12 cellular contexts compared by ENCODE assay signal in the genomic region with DNA sequence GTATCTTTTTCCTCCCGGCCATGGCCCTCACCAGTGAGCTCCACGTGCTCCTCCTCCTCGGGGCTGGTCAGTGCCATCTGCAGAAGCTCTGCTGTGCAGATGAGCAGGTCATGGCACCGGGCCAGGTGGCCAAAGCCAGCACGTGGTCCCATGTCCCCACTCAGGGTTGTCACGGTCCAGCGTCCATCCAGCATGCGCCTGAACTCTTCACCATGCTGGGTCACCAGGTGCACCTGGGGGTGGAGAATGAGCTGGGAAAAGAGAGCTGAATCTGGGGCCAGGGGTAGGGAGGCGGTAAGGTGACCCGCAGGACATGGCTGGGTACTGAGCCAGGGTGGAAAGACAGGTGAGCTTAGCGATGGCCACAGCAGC. TPM values are rescaled to one million over a fixed set of nuclear protein-coding genes. Genes with fewer than 3 reads are reported as not detected.
A peak's percentile ranks its signal among the peaks of the same experiment; 100 is the strongest.
DNase-seq lines count a peak whose midpoint lies in the region; ATAC-seq and TF ChIP-seq lines count a peak whose summit lies in the region.
"Had no signal": no experiment of that assay in that cellular context is flagged by ENCODE, and none has a peak within 500 bp of the region (broad histone marks: within the 10 kb centered on the region; RNA-seq: fewer than 3 reads in every experiment).

No MANE protein-coding gene starts in this region.

- H3K27ac ChIP-seq in CD4-positive, CD25-positive, alpha-beta regulatory T cell (ENCODE audit: insufficient read depth, low read length, poor library complexity, severe bottlenecking), result peak overlapping the region; percentile 91
- H3K27ac ChIP-seq in gastrocnemius medialis, result peak overlapping the region; percentile 85 to 93 (median 87)

- peak overlapping the region in 3 of 4 donors; percentile 46 to 96 (median 91) for H3K4me3 Mint-ChIP-seq in CD4-positive, CD25-positive, alpha-beta regulatory T cell
- peak overlapping the region in 3 of 4 donors; percentile 10 to 86 (median 77) for H3K4me3 Mint-ChIP-seq in IgD-negative memory B cell
- H3K4me3 Mint-ChIP-seq in effector memory CD8-positive, alpha-beta T cell, result peak overlapping the region; percentile 79 to 93
- H3K4me3 Mint-ChIP-seq in osteocyte (ENCODE audit: unreplicated experiment), result no peak overlapping the region

- H3K27ac Mint-ChIP-seq in CD4-positive, CD25-positive, alpha-beta regulatory T cell, result peak overlapping the region in 2 of 3 donors; percentile 89 to 93
- H3K27ac Mint-ChIP-seq in IgD-negative memory B cell (peak overlapping the region in 1 of 3 donors; percentile 43), osteocyte (ENCODE audit: unreplicated experiment) (no peak overlapping the region)
- peak overlapping the region in 1 of 2 donors; percentile 93 for H3K27ac Mint-ChIP-seq in effector memory CD8-positive, alpha-beta T cell

- H3K9me3 Mint-ChIP-seq in CD4-positive, CD25-positive, alpha-beta regulatory T cell, result peaks cover 0 to 2% (median 0%) of the 10 kb centered on the region in 7 donors
- H3K9me3 Mint-ChIP-seq in IgD-negative memory B cell, result no peaks in the 10 kb centered on the region
- H3K9me3 Mint-ChIP-seq in effector memory CD8-positive, alpha-beta T cell, result no peaks in the 10 kb centered on the region
- H3K9me3 Mint-ChIP-seq in osteocyte (ENCODE audit: unreplicated experiment), result no peaks in the 10 kb centered on the region

- in situ Hi-C loops in gastrocnemius medialis (cut with MboI; ENCODE audit: low sequenced_read_pairs in 4 of 4), result loop anchor here (5.0 to 10.0 kb wide), 4 partner anchors 46 to 146 kb away; partner anchors contain the start of genes CNP (in 2 of the 4) and NKIRAS2 (in 2 of the 4)

- H3K36me3 Mint-ChIP-seq in CD4-positive, CD25-positive, alpha-beta regulatory T cell, result peaks cover 15% of the 10 kb centered on the region
- H3K36me3 Mint-ChIP-seq in IgD-negative memory B cell, result peaks cover 9% of the 10 kb centered on the region
- H3K36me3 Mint-ChIP-seq in effector memory CD8-positive, alpha-beta T cell (ENCODE audit: insufficient read depth), result peaks cover 27% of the 10 kb centered on the region
- H3K36me3 Mint-ChIP-seq in osteocyte (ENCODE audit: unreplicated experiment), result peaks cover 2% of the 10 kb centered on the region

- H3K27me3 Mint-ChIP-seq in CD4-positive, CD25-positive, alpha-beta regulatory T cell, result no peaks in the 10 kb centered on the region
- no peaks in the 10 kb centered on the region for H3K27me3 Mint-ChIP-seq in IgD-negative memory B cell
- H3K27me3 Mint-ChIP-seq in effector memory CD8-positive, alpha-beta T cell, result no peaks in the 10 kb centered on the region
- no peaks in the 10 kb centered on the region for H3K27me3 Mint-ChIP-seq in osteocyte (ENCODE audit: unreplicated experiment)

- no peak for DNase-seq in CD4-positive, CD25-positive, alpha-beta regulatory T cell
- no peak for DNase-seq in effector memory CD8-positive, alpha-beta T cell
- DNase-seq in gastrocnemius medialis (no peak), osteocyte (ENCODE audit: extremely low spot score, unreplicated experiment) (no peak), OCI-M2 (lab: John Stamatoyannopoulos, UW; ENCODE audit: unreplicated experiment) (no peak)
- DNase-seq: cerebellar nuclear complex; GF-D8; NCI-H2081 treated with DMSO at 0.1 percent for 48 hours; SIG-M5; stimulated activated CD4-positive, alpha-beta T cell treated with anti-CD3 and anti-CD28 coated beads, Interleukin-4, amount 100 ng/mL, for 1 hour had no signal

- peaks cover 7% of the 10 kb centered on the region for H3K36me3 ChIP-seq in CD4-positive, CD25-positive, alpha-beta regulatory T cell (ENCODE audit: control insufficient read depth, insufficient read depth, low read length)
- H3K36me3 ChIP-seq in gastrocnemius medialis, result peaks cover 0 to 7% of the 10 kb centered on the region in 2 donors

- peaks cover 27% of the 10 kb centered on the region for H3K4me1 ChIP-seq in CD4-positive, CD25-positive, alpha-beta regulatory T cell (ENCODE audit: control insufficient read depth, insufficient read depth, low read length, poor library complexity, severe bottlenecking)
- peaks cover 16 to 20% of the 10 kb centered on the region in 2 donors for H3K4me1 ChIP-seq in gastrocnemius medialis

- TF ChIP-seq CTCF in gastrocnemius medialis (IDR thresholded peaks at IDR 0.05 in 4 of 5, conservative IDR thresholded peaks at IDR 0.05 in 1 of 5), result no peak
- TF ChIP-seq CTCF in osteocyte (IDR thresholded peaks at IDR 0.05), result no peak

- no peaks in the 10 kb centered on the region for H3K9me3 ChIP-seq in CD4-positive, CD25-positive, alpha-beta regulatory T cell (ENCODE audit: control insufficient read depth in 2 of 2, low read length in 2 of 2)
- H3K9me3 ChIP-seq in gastrocnemius medialis, result no peaks in the 10 kb centered on the region

- no peak for ATAC-seq in CD4-positive, CD25-positive, alpha-beta regulatory T cell (ENCODE audit: low read depth in 2 of 2)
- no peak for ATAC-seq in effector memory CD8-positive, alpha-beta T cell (replicated peaks)
- ATAC-seq in gastrocnemius medialis (no peak), HG03521 (IDR thresholded peaks at IDR 0.05; ENCODE audit: unreplicated experiment) (no peak)

- H3K27me3 ChIP-seq in CD4-positive, CD25-positive, alpha-beta regulatory T cell (ENCODE audit: control insufficient read depth, insufficient read depth, low read length), result no peaks in the 10 kb centered on the region
- H3K27me3 ChIP-seq in gastrocnemius medialis, result no peaks in the 10 kb centered on the region

- intact Hi-C loops in gastrocnemius medialis (cut with DNase I; ENCODE audit: low total_unique reads), result no loop called here

- peaks cover 6 to 66% (median 10%) of the 10 kb centered on the region in 4 donors for H3K4me1 Mint-ChIP-seq in CD4-positive, CD25-positive, alpha-beta regulatory T cell
- peaks cover 24 to 37% (median 27%) of the 10 kb centered on the region in 3 donors for H3K4me1 Mint-ChIP-seq in IgD-negative memory B cell
- H3K4me1 Mint-ChIP-seq in effector memory CD8-positive, alpha-beta T cell (ENCODE audit: low read depth in 2 of 2), result peaks cover 26 to 33% of the 10 kb centered on the region in 2 donors
- H3K4me1 Mint-ChIP-seq in osteocyte (ENCODE audit: unreplicated experiment), result peaks cover 10% of the 10 kb centered on the region

- H3K4me3 ChIP-seq in CD4-positive, CD25-positive, alpha-beta regulatory T cell (ENCODE audit: low read depth, low read length), result no peak overlapping the region
- H3K4me3 ChIP-seq in gastrocnemius medialis, result peak overlapping the region; percentile 52 to 66 (median 64)

- no peak for TF ChIP-seq POLR2A in gastrocnemius medialis (IDR thresholded peaks at IDR 0.05)

RNA-seq across cellular contexts. Expression of gene DHX58, which starts 1.3 kb away (rescaled TPM):
- 24.4 TPM for total RNA-seq in CD4-positive, CD25-positive, alpha-beta regulatory T cell
- 10 to 100 TPM in 3 of 4 donors, 1 to 10 TPM in 1; 7.2 to 20.9 (median 14.5) TPM for polyA plus RNA-seq in CD4-positive, CD25-positive, alpha-beta regulatory T cell
- 13.3 TPM for polyA plus RNA-seq in IgD-negative memory B cell
- total RNA-seq in gastrocnemius medialis, result 1 to 10 TPM; 1.1 to 4.4 (median 3.1) TPM
- 2.3 and 2.4 TPM in 2 replicates for total RNA-seq in osteocyte

RNA-seq across cellular contexts. Expression of gene KAT2A, which starts 9.9 kb away (rescaled TPM):
- total RNA-seq in CD4-positive, CD25-positive, alpha-beta regulatory T cell, result 26.5 TPM
- polyA plus RNA-seq in CD4-positive, CD25-positive, alpha-beta regulatory T cell, result 1 to 10 TPM; 2.5 to 5.7 (median 4.4) TPM
- polyA plus RNA-seq in IgD-negative memory B cell, result 26.7 TPM
- total RNA-seq in gastrocnemius medialis, result 10 to 100 TPM in 1 of 4 donors, 1 to 10 TPM in 3; 1.8 to 15.0 (median 6.3) TPM
- total RNA-seq in osteocyte, result 38.5 and 40.4 TPM in 2 replicates

RNA-seq across cellular contexts. Expression of gene HSPB9, which starts 11.4 kb away (rescaled TPM):
- not detected for total RNA-seq in CD4-positive, CD25-positive, alpha-beta regulatory T cell
- under 1 TPM in 2 of 4 donors, not detected in 2; 0.08 to 0.28 TPM for polyA plus RNA-seq in CD4-positive, CD25-positive, alpha-beta regulatory T cell
- 0.15 TPM for polyA plus RNA-seq in IgD-negative memory B cell
- not detected for total RNA-seq in gastrocnemius medialis
- not detected in 2 replicates for total RNA-seq in osteocyte

RNA-seq across cellular contexts. Expression of gene ZNF385C, which starts 13.0 kb away (rescaled TPM):
- not detected for total RNA-seq in CD4-positive, CD25-positive, alpha-beta regulatory T cell
- under 1 TPM in 1 of 4 donors, not detected in 3; 0.21 TPM for polyA plus RNA-seq in CD4-positive, CD25-positive, alpha-beta regulatory T cell
- 0.09 TPM for polyA plus RNA-seq in IgD-negative memory B cell
- total RNA-seq in gastrocnemius medialis, result under 1 TPM in 2 of 4 donors, not detected in 2; 0.26 to 0.78 TPM
- 0.16 TPM in 1 of 2 replicates, not detected in the other for total RNA-seq in osteocyte

RNA-seq across cellular contexts. Expression of gene RAB5C, which starts 43.5 kb away (rescaled TPM):
- total RNA-seq in CD4-positive, CD25-positive, alpha-beta regulatory T cell, result 93.7 TPM
- 10 to 100 TPM; 56.0 to 98.5 (median 69.9) TPM for polyA plus RNA-seq in CD4-positive, CD25-positive, alpha-beta regulatory T cell
- polyA plus RNA-seq in IgD-negative memory B cell, result 86.8 TPM
- total RNA-seq in gastrocnemius medialis (10 to 100 TPM; 33.0 to 42.5 (median 37.6) TPM), osteocyte (121 and 126 TPM in 2 replicates)
